In the genomic region with DNA sequence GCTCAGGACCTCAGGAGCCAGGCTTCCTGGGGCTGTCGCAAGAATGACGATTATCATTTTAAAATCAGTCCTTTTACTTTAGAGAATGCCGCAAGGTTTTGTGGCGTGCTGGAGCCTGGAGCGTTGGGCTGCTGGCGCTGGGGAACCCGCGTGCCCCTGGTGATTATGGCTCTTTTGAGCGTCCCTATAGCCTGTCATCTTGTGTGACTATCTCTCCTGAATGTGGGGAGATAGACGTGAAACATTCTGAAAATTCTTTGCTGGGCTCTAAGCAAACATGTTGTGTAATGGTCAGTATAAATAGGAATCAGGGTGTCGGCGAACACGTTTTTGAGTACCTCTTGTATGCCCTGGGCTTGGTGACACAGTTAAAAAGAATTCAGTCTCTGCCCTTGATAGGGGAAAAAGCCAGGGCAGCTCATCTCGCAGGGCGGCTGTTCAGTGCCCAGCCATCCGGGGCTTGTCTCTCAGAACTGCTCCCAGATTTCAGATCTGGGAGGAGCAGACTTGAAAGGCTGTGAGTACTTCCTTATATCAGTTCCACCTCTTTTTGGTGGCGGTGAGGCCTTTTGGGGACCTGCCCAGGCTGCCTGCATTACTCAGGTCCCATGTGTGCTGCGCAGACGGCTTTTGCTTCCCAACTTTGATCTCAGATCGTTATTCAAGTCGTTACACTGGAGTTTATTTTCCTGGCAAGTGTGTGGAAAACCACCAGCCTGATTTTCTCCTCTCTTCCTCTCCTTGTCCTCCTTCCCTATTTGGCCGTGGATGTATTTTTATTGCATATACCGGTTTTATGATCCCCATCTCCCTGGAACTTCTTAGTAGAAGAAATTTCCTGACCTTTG, we compare ENCODE assay signal across 8 cellular contexts. TPM values are rescaled to one million over a fixed set of nuclear protein-coding genes. Genes with fewer than 3 reads are reported as not detected.
DNase-seq lines count a peak whose midpoint lies in the region; ATAC-seq, FAIRE-seq and TF ChIP-seq lines count a peak whose summit lies in the region.

No MANE protein-coding gene starts in this region.

- H2AFZ ChIP-seq in astrocyte (ENCODE audit: low read depth, low read length) (peak overlapping the region; percentile 94), hepatocyte (peak overlapping the region; percentile 98)

- H3K4me3 ChIP-seq in SK-N-MC (peak overlapping the region; percentile 85), astrocyte (ENCODE audit: insufficient read depth, low read depth, low read length) (peak overlapping the region; percentile 84), hepatocyte (peak overlapping the region; percentile 84), gastrocnemius medialis (peak overlapping the region; percentile 84 to 96 (median 94))

- H3K27me3 ChIP-seq in astrocyte (ENCODE audit: insufficient read depth, low read length): no peaks in the 10 kb centered on the region
- no peaks in the 10 kb centered on the region for H3K27me3 ChIP-seq in hepatocyte
- no peaks in the 10 kb centered on the region for H3K27me3 ChIP-seq in gastrocnemius medialis

- H3K4me1 ChIP-seq in astrocyte (ENCODE audit: insufficient read depth, low read length) (peaks cover 8% of the 10 kb centered on the region), hepatocyte (ENCODE audit: insufficient read depth) (peaks cover 20% of the 10 kb centered on the region), gastrocnemius medialis (peaks cover 42 to 69% of the 10 kb centered on the region in 2 donors)

- no peaks in the 10 kb centered on the region for H3K9me3 Mint-ChIP-seq in astrocyte (ENCODE audit: unreplicated experiment)

- H3K9me3 ChIP-seq in SK-N-MC (ENCODE audit: low read depth, low read length) (no peaks in the 10 kb centered on the region), astrocyte (ENCODE audit: insufficient read depth, low read depth, low read length) (no peaks in the 10 kb centered on the region), hepatocyte (ENCODE audit: low read depth) (no peaks in the 10 kb centered on the region), gastrocnemius medialis (no peaks in the 10 kb centered on the region)

- TF ChIP-seq POLR2A in gastrocnemius medialis (IDR thresholded peaks at IDR 0.05): peak; percentile 66 to 90

- in situ Hi-C loops in gastrocnemius medialis (cut with MboI; ENCODE audit: low sequenced_read_pairs in 4 of 4): no loop called here

- H3K36me3 ChIP-seq in SK-N-MC (ENCODE audit: insufficient read depth, low read length) (no peaks in the 10 kb centered on the region), astrocyte (ENCODE audit: insufficient read depth, low read length) (no peaks in the 10 kb centered on the region), hepatocyte (replicated peaks; ENCODE audit: insufficient read depth, low read depth) (no peaks in the 10 kb centered on the region), gastrocnemius medialis (peaks cover 0 to 28% of the 10 kb centered on the region in 2 donors)

- H3K4me1 Mint-ChIP-seq in astrocyte (ENCODE audit: low read depth, unreplicated experiment): peaks cover 18% of the 10 kb centered on the region

- H3K4me3 Mint-ChIP-seq in astrocyte (ENCODE audit: unreplicated experiment): peak overlapping the region; percentile 98

- H3K27ac ChIP-seq in SK-N-MC (no peak overlapping the region), astrocyte (ENCODE audit: low read depth, low read length) (peak overlapping the region; percentile 93), hepatocyte (peak overlapping the region; percentile 96), gastrocnemius medialis (peak overlapping the region; percentile 95 to 100 (median 99))

- H3K4me2 ChIP-seq in astrocyte (ENCODE audit: low read length): peak overlapping the region; percentile 94
- H3K4me2 ChIP-seq in hepatocyte: peak overlapping the region; percentile 97

- intact Hi-C loops in gastrocnemius medialis (cut with DNase I; ENCODE audit: low total_unique reads): loop anchor here (2.0 kb wide), 1 partner anchor 17 kb away; no protein-coding TSS in a partner anchor

- peaks cover 3% of the 10 kb centered on the region for H3K36me3 Mint-ChIP-seq in astrocyte (ENCODE audit: low read depth, unreplicated experiment)

- ATAC-seq in HG03439 (IDR thresholded peaks at IDR 0.05; ENCODE audit: unreplicated experiment) (peak; percentile 4), gastrocnemius medialis (peak; percentile 72 to 78), GM21619 (IDR thresholded peaks at IDR 0.05; ENCODE audit: unreplicated experiment) (no peak)

- no peak for TF ChIP-seq CTCF in astrocyte (IDR thresholded peaks at IDR 0.05; ENCODE audit: insufficient read depth, low read depth, low read length)
- no peak for TF ChIP-seq CTCF in hepatocyte (IDR thresholded peaks at IDR 0.05; ENCODE audit: poor library complexity)
- TF ChIP-seq CTCF in gastrocnemius medialis (IDR thresholded peaks at IDR 0.05 in 4 of 5, conservative IDR thresholded peaks at IDR 0.05 in 1 of 5): no peak

- peak; percentile 13 for FAIRE-seq in astrocyte (lab: Jason Lieb, UNC)

- H3K9me2 ChIP-seq in hepatocyte (replicated peaks; ENCODE audit: insufficient read depth): no peaks in the 10 kb centered on the region

- no peaks in the 10 kb centered on the region for H3K27me3 Mint-ChIP-seq in astrocyte (ENCODE audit: low read depth, unreplicated experiment)

- peaks cover 64% of the 10 kb centered on the region for H3K79me2 ChIP-seq in astrocyte (ENCODE audit: insufficient read depth, low read length)
- H3K79me2 ChIP-seq in hepatocyte: peaks cover 51% of the 10 kb centered on the region

- H3K9ac ChIP-seq in SK-N-MC (ENCODE audit: insufficient read length): peak overlapping the region; percentile 64
- H3K9ac ChIP-seq in astrocyte (ENCODE audit: low read length): peak overlapping the region; percentile 99

- peak; percentile 31 for DNase-seq in NCI-H2107 treated with DMSO at 0.1 percent for 48 hours (lab: John Stamatoyannopoulos, UW; ENCODE audit: unreplicated experiment)
- no peak for DNase-seq in NCI-H2107 (lab: John Stamatoyannopoulos, UW)
- DNase-seq in SK-N-MC (ENCODE audit: low read depth, low spot score): no peak
- peak; percentile 65 for DNase-seq in astrocyte (ENCODE audit: low read depth)
- DNase-seq in hepatocyte (ENCODE audit: low spot score): peak; percentile 73
- DNase-seq in gastrocnemius medialis: peak; percentile 77 to 91

- peaks cover 43% of the 10 kb centered on the region for H4K20me1 ChIP-seq in astrocyte (ENCODE audit: insufficient read depth, low read length)
- H4K20me1 ChIP-seq in hepatocyte (ENCODE audit: insufficient read depth, poor library complexity, severe bottlenecking): no peaks in the 10 kb centered on the region

- peak overlapping the region; percentile 95 for H3K27ac Mint-ChIP-seq in astrocyte (ENCODE audit: unreplicated experiment)

- 8% methylated on average over 23 of the region's 23 CpGs for WGBS in hepatocyte (ENCODE audit: low lambda C conversion rate, missing lambda C conversion rate)

RNA-seq across cellular contexts. Expression of a gene that starts 1.0 kb away (rescaled TPM):
- total RNA-seq in astrocyte: 66.3 and 71.9 TPM in 2 replicates
- total RNA-seq in hepatocyte: 23.4 and 29.7 TPM in 2 replicates
- polyA plus RNA-seq in hepatocyte: 20.5 and 23.1 TPM in 2 replicates
- total RNA-seq in gastrocnemius medialis: 100 to 1,000 TPM in 3 of 4 donors, 10 to 100 TPM in 1; 97.3 to 205 (median 117) TPM

RNA-seq across cellular contexts. Expression of a gene that starts 20.1 kb away (rescaled TPM):
- total RNA-seq in astrocyte (25.0 and 26.8 TPM in 2 replicates), hepatocyte (24.2 and 34.8 TPM in 2 replicates), gastrocnemius medialis (10 to 100 TPM; 67.8 to 91.3 (median 84.8) TPM)
- 31.7 and 34.2 TPM in 2 replicates for polyA plus RNA-seq in hepatocyte

RNA-seq across cellular contexts. Expression of a gene that starts 29.4 kb away (rescaled TPM):
- total RNA-seq in astrocyte: 2.5 and 5.1 TPM in 2 replicates
- 39.5 and 45.6 TPM in 2 replicates for total RNA-seq in hepatocyte
- polyA plus RNA-seq in hepatocyte: 45.6 and 52.4 TPM in 2 replicates
- under 1 TPM in 3 of 4 donors, not detected in 1; 0.11 to 0.51 (median 0.13) TPM for total RNA-seq in gastrocnemius medialis

RNA-seq across cellular contexts. Expression of a gene that starts 45.4 kb away (rescaled TPM):
- total RNA-seq in astrocyte (12.6 and 16.7 TPM in 2 replicates), hepatocyte (8.8 and 13.0 TPM in 2 replicates), gastrocnemius medialis (1 to 10 TPM; 5.0 to 8.8 (median 7.3) TPM)
- 13.7 and 18.9 TPM in 2 replicates for polyA plus RNA-seq in hepatocyte

RNA-seq across cellular contexts. Expression of a gene that starts 45.5 kb away (rescaled TPM):
- total RNA-seq in astrocyte: 36.7 and 41.5 TPM in 2 replicates
- 41.1 and 41.9 TPM in 2 replicates for total RNA-seq in hepatocyte
- 31.0 and 43.6 TPM in 2 replicates for polyA plus RNA-seq in hepatocyte
- total RNA-seq in gastrocnemius medialis: 10 to 100 TPM; 22.2 to 41.0 (median 32.8) TPM

Comparison
In these comparisons a context has a peak if more than half of its experiments do, and no peak if none do; other contexts are left out.
1. DNase-seq: peak in NCI-H2107 treated with DMSO at 0.1 percent for 48 hours (single experiment), astrocyte (single experiment), hepatocyte (single experiment) and gastrocnemius medialis (2 of 2); none in NCI-H2107 (single experiment) and SK-N-MC (single experiment).
2. Peak in every context shown above with its lines, with median percentiles within 50 percentile points of each other: H3K4me3 ChIP-seq.